27 cellular contexts compared by ENCODE assay signal in genomic region chr7:132735476-132735875, GRCh38.
"Had no signal": no experiment of that assay in that cellular context is flagged by ENCODE, and none has a peak within 500 bp of the region (broad histone marks: within the 10 kb centered on the region; RNA-seq: fewer than 3 reads in every experiment).

No MANE protein-coding gene starts in this region.

- H3K36me3 ChIP-seq: adrenal gland, breast epithelium, SJSA1 had no signal

- H3K4me3 ChIP-seq: adrenal gland, body of pancreas, breast epithelium, SJSA1 had no signal

- H3K27ac Mint-ChIP-seq: activated CD4-positive, alpha-beta T cell treated with anti-CD3 and anti-CD28 coated beads for 36 hours; activated CD4-positive, alpha-beta T cell treated with anti-CD3 and anti-CD28 coated beads, Interleukin-2, amount 10 ng/mL, durations not matched to agents 7 days and 5 days; activated CD8-positive, alpha-beta T cell treated with anti-CD3 and anti-CD28 coated beads, Interleukin-2, amount 10 ng/mL, durations not matched to agents 7 days and 5 days; activated naive CD4-positive, alpha-beta T cell treated with anti-CD3 and anti-CD28 coated beads, Interleukin-2, amount 50 U/mL, for 24 hours; activated naive CD8-positive, alpha-beta T cell treated with anti-CD3 and anti-CD28 coated beads, Interleukin-2, amount 10 ng/mL, durations not matched to agents 7 days and 5 days; activated T-cell treated with anti-CD3 and anti-CD28 coated beads, Interleukin-2, amount 50 U/mL, for 24 hours; activated T-helper 2 cell treated with anti-CD3 and anti-CD28 coated beads, Interferon-gamma antibody, Interleukin-2, Interleukin-4, amounts not matched to agents 10 μg/mL and 5 μg/mL and 100 μg/mL, durations not matched to agents 14 hours and 24 hours and 36 hours; T-helper 1 cell treated with Interleukin-12 subunit alpha and Interleukin-12 subunit beta and Interleukin-4 antibody, amounts not matched to agents 30 μg/mL and 1 μg/mL, for 36 hours; T-helper 2 cell treated with Interferon-gamma antibody and Interleukin-4, amounts not matched to agents 5 μg/mL and 100 μg/mL, for 36 hours had no signal

- H3K9me3 Mint-ChIP-seq: activated CD4-positive, alpha-beta T cell treated with anti-CD3 and anti-CD28 coated beads, Interleukin-2, amount 10 ng/mL, durations not matched to agents 7 days and 5 days; activated naive CD4-positive, alpha-beta T cell treated with anti-CD3 and anti-CD28 coated beads, Interleukin-2, amount 50 U/mL, for 24 hours; activated naive CD8-positive, alpha-beta T cell treated with anti-CD3 and anti-CD28 coated beads, Interleukin-2, amount 10 ng/mL, durations not matched to agents 7 days and 5 days; activated T-cell treated with anti-CD3 and anti-CD28 coated beads, Interleukin-2, amount 50 U/mL, for 24 hours; activated T-helper 2 cell treated with anti-CD3 and anti-CD28 coated beads, Interferon-gamma antibody, Interleukin-2, Interleukin-4, amounts not matched to agents 10 μg/mL and 5 μg/mL and 100 μg/mL, durations not matched to agents 14 hours and 24 hours and 36 hours; T-helper 1 cell treated with Interleukin-12 subunit alpha and Interleukin-12 subunit beta and Interleukin-4 antibody, amounts not matched to agents 30 μg/mL and 1 μg/mL, for 36 hours; T-helper 2 cell treated with Interferon-gamma antibody and Interleukin-4, amounts not matched to agents 5 μg/mL and 100 μg/mL, for 36 hours had no signal

- H3K4me1 ChIP-seq: adrenal gland, body of pancreas, breast epithelium had no signal

- H3K27me3 ChIP-seq: body of pancreas, breast epithelium, SJSA1 had no signal

- H3K27ac ChIP-seq: adrenal gland, body of pancreas, breast epithelium, SJSA1 had no signal

- H3K36me3 Mint-ChIP-seq: activated naive CD4-positive, alpha-beta T cell treated with anti-CD3 and anti-CD28 coated beads, Interleukin-2, amount 50 U/mL, for 24 hours; activated naive CD8-positive, alpha-beta T cell treated with anti-CD3 and anti-CD28 coated beads, Interleukin-2, amount 10 ng/mL, durations not matched to agents 7 days and 5 days had no signal

- DNase-seq: activated CD4-positive, alpha-beta T cell treated with anti-CD3 and anti-CD28 coated beads for 36 hours; activated CD4-positive, alpha-beta T cell treated with anti-CD3 and anti-CD28 coated beads, Interleukin-2, amount 10 ng/mL, durations not matched to agents 7 days and 5 days; activated CD4-positive, alpha-beta T cell treated with anti-CD3 and anti-CD28 coated beads, Interleukin-2, amount 50 U/mL, for 48 hours; activated CD8-positive, alpha-beta T cell treated with anti-CD3 and anti-CD28 coated beads, Interleukin-2, amount 10 ng/mL, durations not matched to agents 7 days and 5 days; activated gamma-delta T cell; activated naive CD4-positive, alpha-beta T cell treated with Interleukin-2 at 50 U/mL for 16 hours; activated naive CD8-positive, alpha-beta T cell treated with anti-CD3 and anti-CD28 coated beads, Interleukin-2, amount 10 ng/mL, durations not matched to agents 7 days and 5 days; activated T-cell treated with anti-CD3 and anti-CD28 coated beads, Interleukin-2, amount 50 U/mL, for 24 hours; adrenal gland; body of pancreas; Karpas-422; KBM-7; NCI-H1436 treated with DMSO at 0.1 percent for 48 hours; NCI-H1694 treated with DMSO at 0.1 percent for 48 hours; NCI-H2029; NCI-H345; NCI-H524 treated with DMSO at 0.1 percent for 48 hours; RPMI8226; SHP77 treated with DMSO at 0.1 percent for 48 hours; SK-N-SH had no signal

- H3K4me1 Mint-ChIP-seq: activated CD4-positive, alpha-beta T cell treated with anti-CD3 and anti-CD28 coated beads for 36 hours; activated naive CD4-positive, alpha-beta T cell treated with anti-CD3 and anti-CD28 coated beads, Interleukin-2, amount 50 U/mL, for 24 hours; activated naive CD8-positive, alpha-beta T cell treated with anti-CD3 and anti-CD28 coated beads, Interleukin-2, amount 10 ng/mL, durations not matched to agents 7 days and 5 days had no signal

- H3K9me3 ChIP-seq: adrenal gland, body of pancreas, breast epithelium, SJSA1, SK-N-SH had no signal

- H3K27me3 Mint-ChIP-seq: activated CD4-positive, alpha-beta T cell treated with anti-CD3 and anti-CD28 coated beads, Interleukin-2, amount 10 ng/mL, durations not matched to agents 7 days and 5 days; activated naive CD4-positive, alpha-beta T cell treated with anti-CD3 and anti-CD28 coated beads, Interleukin-2, amount 50 U/mL, for 24 hours had no signal

- ATAC-seq: activated CD4-positive, alpha-beta T cell treated with anti-CD3 and anti-CD28 coated beads for 36 hours; activated CD8-positive, alpha-beta T cell treated with anti-CD3 and anti-CD28 coated beads, Interleukin-2, amount 10 ng/mL, durations not matched to agents 7 days and 5 days; body of pancreas; Panc1 had no signal

- H3K4me3 Mint-ChIP-seq: activated CD4-positive, alpha-beta T cell treated with anti-CD3 and anti-CD28 coated beads for 36 hours; activated CD4-positive, alpha-beta T cell treated with anti-CD3 and anti-CD28 coated beads, Interleukin-2, amount 10 ng/mL, durations not matched to agents 7 days and 5 days; activated CD8-positive, alpha-beta T cell treated with anti-CD3 and anti-CD28 coated beads, Interleukin-2, amount 10 ng/mL, durations not matched to agents 7 days and 5 days; activated naive CD4-positive, alpha-beta T cell treated with anti-CD3 and anti-CD28 coated beads, Interleukin-2, amount 50 U/mL, for 24 hours; activated naive CD8-positive, alpha-beta T cell treated with anti-CD3 and anti-CD28 coated beads, Interleukin-2, amount 10 ng/mL, durations not matched to agents 7 days and 5 days; activated T-cell treated with anti-CD3 and anti-CD28 coated beads, Interleukin-2, amount 50 U/mL, for 24 hours; T-helper 1 cell treated with Interleukin-12 subunit alpha and Interleukin-12 subunit beta and Interleukin-4 antibody, amounts not matched to agents 30 μg/mL and 1 μg/mL, for 36 hours; T-helper 2 cell treated with Interferon-gamma antibody and Interleukin-4, amounts not matched to agents 5 μg/mL and 100 μg/mL, for 36 hours had no signal
